7 cellular contexts compared by ENCODE assay signal in genomic region chr17:70552230-70552981, GRCh38.
A peak's percentile ranks its signal among the peaks of the same experiment; 100 is the strongest.
DNase-seq lines count a peak whose midpoint lies in the region; ATAC-seq and TF ChIP-seq lines count a peak whose summit lies in the region.

No MANE protein-coding gene starts in this region.

- H3K27me3 ChIP-seq in foreskin keratinocyte = peaks cover 6% of the 10 kb centered on the region
- no peaks in the 10 kb centered on the region for H3K27me3 ChIP-seq in ovary

- TF ChIP-seq CTCF in GM12865 (IDR thresholded peaks at IDR 0.05; ENCODE audit: insufficient read depth, low read depth, low read length, missing control alignments) = peak; percentile 34
- TF ChIP-seq CTCF in NB4 (IDR thresholded peaks at IDR 0.05; ENCODE audit: low read depth, low read length) = peak; percentile 1
- TF ChIP-seq CTCF in foreskin keratinocyte (conservative IDR thresholded peaks at IDR 0.05) = peak; percentile 69
- TF ChIP-seq CTCF in ovary (IDR thresholded peaks at IDR 0.05) = peak; percentile 40 to 55 (median 50)

- TF ChIP-seq POLR2A in NB4 (IDR thresholded peaks at IDR 0.05; ENCODE audit: extremely low read depth, insufficient read length) = no peak
- TF ChIP-seq POLR2A in ovary (IDR thresholded peaks at IDR 0.05) = no peak

- no peak for TF ChIP-seq EP300 in ovary (IDR thresholded peaks at IDR 0.05)

- intact Hi-C loops in ovary (cut with DNase I) = loop anchor here in 2 of 4 donors (10.0 kb wide), 2 partner anchors 978 to 988 kb away; no protein-coding TSS in a partner anchor

- H3K27ac ChIP-seq in foreskin keratinocyte (no peak overlapping the region), ovary (no peak overlapping the region)

- H3K4me3 ChIP-seq in GM12865 (ENCODE audit: low read depth, low read length) (no peak overlapping the region), NB4 (ENCODE audit: low read depth, low read length) (no peak overlapping the region), ovary (no peak overlapping the region)

- no peaks in the 10 kb centered on the region for H3K36me3 ChIP-seq in ovary

- 20 to 26% (median 20%) methylated on average over 8 of the region's 8 CpGs for WGBS in ovary, 3 donors

- H3K9me3 ChIP-seq in ovary = no peaks in the 10 kb centered on the region

- H3K4me1 ChIP-seq in foreskin keratinocyte (no peaks in the 10 kb centered on the region), ovary (ENCODE audit: insufficient read depth) (no peaks in the 10 kb centered on the region)

- DNase-seq in GM12865 (ENCODE audit: low read depth) = peak; percentile 37
- DNase-seq in NB4 (ENCODE audit: low read depth) = peak; percentile 53
- DNase-seq in SKM-1 treated with dmso at 0.1 percent for 144 hours (lab: John Stamatoyannopoulos, UW; ENCODE audit: unreplicated experiment) = peak; percentile 59
- DNase-seq in foreskin keratinocyte = peak in 1 of 2 donors; percentile 25
- peak in 1 of 5 donors; percentile 18 for DNase-seq in ovary

- ATAC-seq in foreskin keratinocyte (no peak), HG02588 (IDR thresholded peaks at IDR 0.05; ENCODE audit: unreplicated experiment) (no peak), HG03571 (IDR thresholded peaks at IDR 0.05; ENCODE audit: unreplicated experiment) (no peak)

Comparison
In these comparisons a context has a peak if more than half of its experiments do, and no peak if none do; other contexts are left out.
1. CTCF ChIP-seq: peak in every context shown above with its lines; median percentile 69 in foreskin keratinocyte; 50 in ovary; 34 in GM12865; 1 in NB4.